In the genomic region with DNA sequence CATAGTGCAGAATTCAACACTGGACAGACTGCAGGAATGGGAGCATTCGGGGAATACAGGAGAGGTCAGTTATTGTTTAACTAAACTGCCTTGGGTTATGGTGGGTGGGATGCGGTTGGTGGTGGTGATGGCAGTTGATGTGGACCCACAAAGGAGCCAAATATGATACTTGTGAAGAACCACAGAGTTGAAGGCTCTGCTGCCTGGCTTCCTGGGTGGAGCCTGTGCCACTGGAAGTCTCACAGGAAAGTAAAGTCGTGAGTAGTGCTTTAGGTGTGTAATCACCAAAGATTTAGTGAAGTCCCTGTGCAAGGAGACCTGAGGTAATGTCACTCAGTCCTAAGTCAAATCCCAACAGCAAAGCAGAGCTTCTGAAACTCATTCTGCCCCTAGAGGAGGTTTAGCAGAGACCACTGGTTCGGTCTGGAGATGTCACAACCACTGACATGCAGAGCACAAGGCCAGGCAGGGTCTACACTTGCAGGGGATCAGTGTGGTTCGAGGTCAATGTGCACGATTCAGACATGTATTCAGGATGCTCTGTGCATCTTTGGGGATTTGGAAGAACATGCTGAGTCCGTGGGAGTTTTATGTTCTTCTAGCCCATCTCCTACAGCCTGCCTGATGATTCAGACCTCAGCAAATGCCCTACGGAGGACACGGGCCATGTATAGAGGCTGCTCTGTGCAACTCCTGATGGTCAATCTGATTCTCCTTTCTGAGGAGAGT, we compare ENCODE assay signal across 32 cellular contexts.
DNase-seq lines count a peak whose midpoint lies in the region; ATAC-seq, FAIRE-seq and TF ChIP-seq lines count a peak whose summit lies in the region.
"Had no signal": no experiment of that assay in that cellular context is flagged by ENCODE, and none has a peak within 500 bp of the region (broad histone marks: within the 10 kb centered on the region; RNA-seq: fewer than 3 reads in every experiment).

No MANE protein-coding gene starts in this region.

- no peak overlapping the region for H3K14ac ChIP-seq in IMR-90 (replicated peaks; ENCODE audit: low read depth, low read length)

- ATAC-seq in Right ventricle myocardium inferior (no peak), IMR-90 (ENCODE audit: low read depth) (no peak), GM21423 (IDR thresholded peaks at IDR 0.05; ENCODE audit: unreplicated experiment) (no peak)
- peak; percentile 46 for ATAC-seq in effector memory CD8-positive, alpha-beta T cell (replicated peaks)
- ATAC-seq: activated CD4-positive, CD25-positive, alpha-beta regulatory T cell treated with anti-CD3 and anti-CD28 coated beads, Interleukin-2, amount 50 U/mL, for 24 hours; activated T-helper 17 cell treated with anti-CD3 and anti-CD28 coated beads, Interleukin-2, amount 50 U/mL, for 72 hours; K562 had no signal

- H3K4me1 ChIP-seq in right atrium auricular region (no peaks in the 10 kb centered on the region), IMR-90 (ENCODE audit: control insufficient read depth, insufficient read depth, low read length) (no peaks in the 10 kb centered on the region)
- H3K4me1 ChIP-seq: stomach, thyroid gland had no signal

- H3K4me2 ChIP-seq in IMR-90 (ENCODE audit: low read depth, low read length): no peak overlapping the region
- H3K4me2 ChIP-seq: SK-N-SH had no signal

- H3K36me3 ChIP-seq in right atrium auricular region (no peaks in the 10 kb centered on the region), IMR-90 (ENCODE audit: control insufficient read depth, insufficient read depth, low read length) (no peaks in the 10 kb centered on the region)
- H3K36me3 ChIP-seq: MG63, stomach, thyroid gland had no signal

- no peak overlapping the region for H4K5ac ChIP-seq in IMR-90 (ENCODE audit: low read depth, low read length)

- no peak overlapping the region for H4K91ac ChIP-seq in IMR-90 (ENCODE audit: insufficient read depth, low read depth, low read length)

- H2BK15ac ChIP-seq in IMR-90 (ENCODE audit: low read depth, low read length): no peak overlapping the region

- H3K9me1 ChIP-seq in IMR-90 (ENCODE audit: insufficient read depth, low read length): no peaks in the 10 kb centered on the region

- TF ChIP-seq CTCF in right atrium auricular region (IDR thresholded peaks at IDR 0.05) (no peak), IMR-90 (conservative IDR thresholded peaks at IDR 0.05; ENCODE audit: low read depth, low read length) (no peak)

- H3K9me3 ChIP-seq in right atrium auricular region (no peaks in the 10 kb centered on the region), IMR-90 (ENCODE audit: control insufficient read depth, insufficient read depth, low read length) (peaks cover 42% of the 10 kb centered on the region)
- H3K9me3 ChIP-seq: thyroid gland had no signal

- H2BK20ac ChIP-seq in IMR-90 (ENCODE audit: low read depth, low read length): no peak overlapping the region

- no peak overlapping the region for H3K56ac ChIP-seq in IMR-90 (ENCODE audit: extremely low read depth, insufficient read depth, low read length)

- CTCF ChIA-PET in IMR-90 (lab: Yijun Ruan, JAX): no interaction called here

- 13% methylated on average over 4 of the region's 9 CpGs; no CpG with 5 or more reads in 1 of the 2 experiments for WGBS in IMR-90 (ENCODE audit: extremely low coverage in 2 of 2, insufficient read length in 1 of 2), 2 experiments

- no peak overlapping the region for H3K4me3 Mint-ChIP-seq in effector memory CD8-positive, alpha-beta T cell
- H3K4me3 Mint-ChIP-seq: activated CD4-positive, alpha-beta memory T cell treated with anti-CD3 and anti-CD28 coated beads, Interleukin-2, amount 10 ng/mL, durations not matched to agents 7 days and 5 days; activated naive CD4-positive, alpha-beta T cell treated with anti-CD3 and anti-CD28 coated beads, Interleukin-2, amount 50 U/mL, for 24 hours; activated T-helper 17 cell treated with anti-CD3 and anti-CD28 coated beads, Interleukin-2, amount 50 U/mL, for 72 hours; CD4-positive, alpha-beta memory T cell; natural killer cell treated with Interleukin-12 subunit alpha and Interleukin-12 subunit beta and Interleukin-15 and Interleukin-18, amount 100 ng/mL, for 72 hours; T-helper 1 cell treated with Interleukin-12 subunit alpha and Interleukin-12 subunit beta and Interleukin-4 antibody, amounts not matched to agents 30 μg/mL and 1 μg/mL, for 36 hours had no signal

- H3K27ac ChIP-seq in right atrium auricular region (no peak overlapping the region), IMR-90 (ENCODE audit: insufficient read depth, low read length) (no peak overlapping the region)
- H3K27ac ChIP-seq: dorsolateral prefrontal cortex, stomach, thyroid gland had no signal

- TF ChIP-seq POLR2A in IMR-90 (IDR thresholded peaks at IDR 0.05; ENCODE audit: low read depth, low read length) (no peak), GM12892 (IDR thresholded peaks at IDR 0.05; ENCODE audit: low read depth, low read length) (no peak)

- H2AFZ ChIP-seq in IMR-90 (replicated peaks; ENCODE audit: low read length, poor library complexity): no peak overlapping the region

- H4K20me1 ChIP-seq in IMR-90 (ENCODE audit: insufficient read depth, low read length): no peaks in the 10 kb centered on the region

- no peak overlapping the region for H3K18ac ChIP-seq in IMR-90 (ENCODE audit: low read depth, low read length)

- no peak overlapping the region for H3K9ac ChIP-seq in IMR-90 (ENCODE audit: low read depth, low read length)
- H3K9ac ChIP-seq: SK-N-SH had no signal

- no peak overlapping the region for H2AK5ac ChIP-seq in IMR-90 (ENCODE audit: low read depth, low read length)

- no peak overlapping the region for H3K23ac ChIP-seq in IMR-90 (ENCODE audit: low read depth, low read length)

- intact Hi-C loops in Right ventricle myocardium inferior (cut with DNase I) (no loop called here), IMR-90 (cut with micrococcal nuclease) (no loop called here), posterior vena cava (cut with DNase I) (no loop called here)

- H2BK120ac ChIP-seq in IMR-90 (ENCODE audit: low read depth, low read length): no peak overlapping the region

- H2AK9ac ChIP-seq in IMR-90 (replicated peaks; ENCODE audit: low read depth, low read length, poor library complexity): peak overlapping the region; percentile 19

- BruUV-seq in IMR-90 (replicated peaks; lab: Mats Ljungman, UMichigan): no TSS peak

- no peak overlapping the region for H3K4ac ChIP-seq in IMR-90 (ENCODE audit: low read depth, low read length)

- no peak overlapping the region for H4K8ac ChIP-seq in IMR-90 (ENCODE audit: low read depth in 2 of 2, low read length in 2 of 2)

- no peaks in the 10 kb centered on the region for H3K79me1 ChIP-seq in IMR-90 (ENCODE audit: low read depth in 1 of 2, low read length in 2 of 2)

- no peak for TF ChIP-seq RAD21 in IMR-90 (IDR thresholded peaks at IDR 0.05; ENCODE audit: low read length)

- POLR2A ChIA-PET in IMR-90 (lab: Charles Lee; ENCODE audit: unreplicated experiment): no interaction called here

- FAIRE-seq in GM19239 (lab: Jason Lieb, UNC) (no peak), GM12892 (lab: Jason Lieb, UNC) (no peak)
- FAIRE-seq: K562, keratinocyte had no signal

- DNase-seq in Right ventricle myocardium inferior (ENCODE audit: missing footprints) (peak; percentile 30), right atrium auricular region (ENCODE audit: low spot score) (no peak), IMR-90 (no peak), posterior vena cava (ENCODE audit: low spot score) (peak; percentile 53), GM19239 (ENCODE audit: insufficient read length, low spot score) (no peak), GM12892 (ENCODE audit: insufficient read length) (no peak)
- DNase-seq in effector memory CD8-positive, alpha-beta T cell: no peak
- DNase-seq: 8988T; activated CD4-positive, alpha-beta memory T cell treated with anti-CD3 and anti-CD28 coated beads, Interleukin-2, amount 10 ng/mL, durations not matched to agents 7 days and 5 days; anterior cingulate cortex; caudate nucleus; CD4-positive, alpha-beta memory T cell; DMS153; dorsolateral prefrontal cortex; H7; MG63; NCI-H1417; NCI-H2081; NCI-H2227 treated with DMSO at 0.1 percent for 48 hours; NCI-H69; RPMI8226; SK-N-SH; stomach; thyroid gland had no signal

- no peaks in the 10 kb centered on the region for H3K4me1 Mint-ChIP-seq in effector memory CD8-positive, alpha-beta T cell (ENCODE audit: low read depth in 2 of 2)
- H3K4me1 Mint-ChIP-seq: activated CD4-positive, alpha-beta memory T cell treated with anti-CD3 and anti-CD28 coated beads, Interleukin-2, amount 10 ng/mL, durations not matched to agents 7 days and 5 days; activated naive CD4-positive, alpha-beta T cell treated with anti-CD3 and anti-CD28 coated beads, Interleukin-2, amount 50 U/mL, for 24 hours had no signal

- H3K27me3 ChIP-seq in right atrium auricular region (no peaks in the 10 kb centered on the region), IMR-90 (ENCODE audit: control insufficient read depth, insufficient read depth, low read length) (no peaks in the 10 kb centered on the region)
- H3K27me3 ChIP-seq: MG63, stomach, thyroid gland had no signal

- H3K4me3 ChIP-seq in right atrium auricular region (no peak overlapping the region), IMR-90 (ENCODE audit: insufficient read depth, low read depth, low read length) (no peak overlapping the region)
- H3K4me3 ChIP-seq: dorsolateral prefrontal cortex, K562, MG63, stomach, thyroid gland had no signal

- in situ Hi-C loops in IMR-90 (cut with MboI; ENCODE audit: low sequenced_read_pairs): no loop called here

- H2BK5ac ChIP-seq in IMR-90 (ENCODE audit: low read depth, low read length, poor library complexity, severe bottlenecking): no peak overlapping the region

- no peaks in the 10 kb centered on the region for H3K27me3 Mint-ChIP-seq in effector memory CD8-positive, alpha-beta T cell
- H3K27me3 Mint-ChIP-seq: activated CD4-positive, alpha-beta memory T cell treated with anti-CD3 and anti-CD28 coated beads, Interleukin-2, amount 10 ng/mL, durations not matched to agents 7 days and 5 days; activated naive CD4-positive, alpha-beta T cell treated with anti-CD3 and anti-CD28 coated beads, Interleukin-2, amount 50 U/mL, for 24 hours; activated T-helper 17 cell treated with anti-CD3 and anti-CD28 coated beads, Interleukin-2, amount 50 U/mL, for 72 hours; CD4-positive, alpha-beta memory T cell had no signal

- no peaks in the 10 kb centered on the region for H3K36me3 Mint-ChIP-seq in effector memory CD8-positive, alpha-beta T cell (ENCODE audit: insufficient read depth)
- H3K36me3 Mint-ChIP-seq: natural killer cell treated with Interleukin-12 subunit alpha and Interleukin-12 subunit beta and Interleukin-15 and Interleukin-18, amount 100 ng/mL, for 72 hours had no signal

- no peak overlapping the region for H3K27ac Mint-ChIP-seq in effector memory CD8-positive, alpha-beta T cell
- H3K27ac Mint-ChIP-seq: activated CD4-positive, alpha-beta memory T cell treated with anti-CD3 and anti-CD28 coated beads, Interleukin-2, amount 10 ng/mL, durations not matched to agents 7 days and 5 days; activated naive CD4-positive, alpha-beta T cell treated with anti-CD3 and anti-CD28 coated beads, Interleukin-2, amount 50 U/mL, for 24 hours; activated T-helper 17 cell treated with anti-CD3 and anti-CD28 coated beads, Interleukin-2, amount 50 U/mL, for 72 hours; CD4-positive, alpha-beta memory T cell; natural killer cell treated with Interleukin-12 subunit alpha and Interleukin-12 subunit beta and Interleukin-15 and Interleukin-18, amount 100 ng/mL, for 72 hours; T-helper 1 cell treated with Interleukin-12 subunit alpha and Interleukin-12 subunit beta and Interleukin-4 antibody, amounts not matched to agents 30 μg/mL and 1 μg/mL, for 36 hours had no signal

- H3K9me3 Mint-ChIP-seq in effector memory CD8-positive, alpha-beta T cell: peaks cover 13 to 20% of the 10 kb centered on the region in 2 donors

- dilution Hi-C loops in IMR-90 (cut with HindIII; ENCODE audit: low sequenced_read_pairs, unreplicated experiment): no loop called here

Comparison
In these comparisons a context has a peak if more than half of its experiments do, and no peak if none do; other contexts are left out.
1. DNase-seq: peak in Right ventricle myocardium inferior (single experiment) and posterior vena cava (single experiment); none in right atrium auricular region (single experiment), IMR-90 (single experiment), effector memory CD8-positive, alpha-beta T cell (0 of 3), GM19239 (single experiment) and GM12892 (single experiment).